Comparison of ENCODE assay signal across 1 cellular context in the genomic region with DNA sequence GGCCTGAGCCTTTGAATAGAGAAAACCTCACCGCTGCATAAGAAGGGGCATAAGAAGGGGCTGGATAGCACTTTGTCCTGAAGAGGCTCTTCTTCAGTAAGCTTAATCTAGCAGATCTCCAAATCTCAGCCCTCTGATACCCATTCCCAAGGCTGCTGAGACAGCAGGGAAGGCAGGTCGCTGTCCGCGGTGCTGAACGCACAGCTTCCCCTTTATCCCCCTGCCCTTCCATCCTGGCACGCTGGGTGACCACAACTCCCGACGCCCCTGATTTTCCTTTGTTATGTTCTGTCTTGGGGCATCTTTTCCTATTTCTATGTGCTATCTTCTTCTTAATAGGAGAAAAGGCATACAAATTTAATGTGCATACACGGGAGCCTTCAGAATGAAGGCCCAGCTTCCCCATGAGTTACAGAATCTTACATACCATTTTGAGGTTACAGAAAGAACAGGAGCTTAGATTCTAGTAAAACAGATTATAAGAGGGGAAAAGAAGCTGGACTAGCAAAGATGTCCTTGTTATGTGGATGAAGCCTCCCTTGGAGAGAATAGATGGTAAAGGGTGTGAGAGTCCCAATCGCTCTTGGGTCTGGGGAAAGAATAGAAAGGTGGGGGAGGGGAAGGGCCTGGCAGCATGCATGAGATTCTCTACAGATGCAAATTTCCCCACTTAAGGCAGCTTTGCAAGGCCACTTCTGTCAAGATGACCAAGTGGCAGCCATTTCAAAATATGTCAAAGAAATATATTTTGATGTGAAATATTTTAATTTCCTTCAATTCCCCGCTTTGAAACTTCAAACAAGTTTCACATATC.
A peak's percentile ranks its signal among the peaks of the same experiment; 100 is the strongest.
TF ChIP-seq lines count a peak whose summit lies in the region.

No MANE protein-coding gene starts in this region.

TF ChIP-seq in HepG2, 621 proteins besides CTCF, POLR2A, EP300 and RAD21 (continued from another document):
- TF ChIP-seq, protein P1, sequence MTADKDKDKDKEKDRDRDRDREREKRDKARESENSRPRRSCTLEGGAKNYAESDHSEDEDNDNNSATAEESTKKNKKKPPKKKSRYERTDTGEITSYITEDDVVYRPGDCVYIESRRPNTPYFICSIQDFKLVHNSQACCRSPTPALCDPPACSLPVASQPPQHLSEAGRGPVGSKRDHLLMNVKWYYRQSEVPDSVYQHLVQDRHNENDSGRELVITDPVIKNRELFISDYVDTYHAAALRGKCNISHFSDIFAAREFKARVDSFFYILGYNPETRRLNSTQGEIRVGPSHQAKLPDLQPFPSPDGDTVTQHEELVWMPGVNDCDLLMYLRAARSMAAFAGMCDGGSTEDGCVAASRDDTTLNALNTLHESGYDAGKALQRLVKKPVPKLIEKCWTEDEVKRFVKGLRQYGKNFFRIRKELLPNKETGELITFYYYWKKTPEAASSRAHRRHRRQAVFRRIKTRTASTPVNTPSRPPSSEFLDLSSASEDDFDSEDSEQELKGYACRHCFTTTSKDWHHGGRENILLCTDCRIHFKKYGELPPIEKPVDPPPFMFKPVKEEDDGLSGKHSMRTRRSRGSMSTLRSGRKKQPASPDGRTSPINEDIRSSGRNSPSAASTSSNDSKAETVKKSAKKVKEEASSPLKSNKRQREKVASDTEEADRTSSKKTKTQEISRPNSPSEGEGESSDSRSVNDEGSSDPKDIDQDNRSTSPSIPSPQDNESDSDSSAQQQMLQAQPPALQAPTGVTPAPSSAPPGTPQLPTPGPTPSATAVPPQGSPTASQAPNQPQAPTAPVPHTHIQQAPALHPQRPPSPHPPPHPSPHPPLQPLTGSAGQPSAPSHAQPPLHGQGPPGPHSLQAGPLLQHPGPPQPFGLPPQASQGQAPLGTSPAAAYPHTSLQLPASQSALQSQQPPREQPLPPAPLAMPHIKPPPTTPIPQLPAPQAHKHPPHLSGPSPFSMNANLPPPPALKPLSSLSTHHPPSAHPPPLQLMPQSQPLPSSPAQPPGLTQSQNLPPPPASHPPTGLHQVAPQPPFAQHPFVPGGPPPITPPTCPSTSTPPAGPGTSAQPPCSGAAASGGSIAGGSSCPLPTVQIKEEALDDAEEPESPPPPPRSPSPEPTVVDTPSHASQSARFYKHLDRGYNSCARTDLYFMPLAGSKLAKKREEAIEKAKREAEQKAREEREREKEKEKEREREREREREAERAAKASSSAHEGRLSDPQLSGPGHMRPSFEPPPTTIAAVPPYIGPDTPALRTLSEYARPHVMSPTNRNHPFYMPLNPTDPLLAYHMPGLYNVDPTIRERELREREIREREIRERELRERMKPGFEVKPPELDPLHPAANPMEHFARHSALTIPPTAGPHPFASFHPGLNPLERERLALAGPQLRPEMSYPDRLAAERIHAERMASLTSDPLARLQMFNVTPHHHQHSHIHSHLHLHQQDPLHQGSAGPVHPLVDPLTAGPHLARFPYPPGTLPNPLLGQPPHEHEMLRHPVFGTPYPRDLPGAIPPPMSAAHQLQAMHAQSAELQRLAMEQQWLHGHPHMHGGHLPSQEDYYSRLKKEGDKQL (CRISPR knock-in tag; IDR thresholded peaks at IDR 0.05; ENCODE audit: low read depth) = no peak
- TF ChIP-seq SP140L (CRISPR knock-in tag; IDR thresholded peaks at IDR 0.05; ENCODE audit: borderline replicate concordance) (0 out of 2 replicates have a peak, but pooled peaks have one; percentile 54), EEA1 (CRISPR knock-in tag; IDR thresholded peaks at IDR 0.05; ENCODE audit: borderline replicate concordance) (no peak), MED8 (CRISPR knock-in tag; IDR thresholded peaks at IDR 0.05; ENCODE audit: insufficient replicate concordance) (no peak), ATF1 (CRISPR knock-in tag; IDR thresholded peaks at IDR 0.05) (no peak), MEIS2 (CRISPR knock-in tag; IDR thresholded peaks at IDR 0.05) (peak; percentile 79), U2AF2 (IDR thresholded peaks at IDR 0.05; ENCODE audit: low read depth, low read length) (no peak)
